Comparison of ENCODE assay signal across 8 cellular contexts in the genomic region with DNA sequence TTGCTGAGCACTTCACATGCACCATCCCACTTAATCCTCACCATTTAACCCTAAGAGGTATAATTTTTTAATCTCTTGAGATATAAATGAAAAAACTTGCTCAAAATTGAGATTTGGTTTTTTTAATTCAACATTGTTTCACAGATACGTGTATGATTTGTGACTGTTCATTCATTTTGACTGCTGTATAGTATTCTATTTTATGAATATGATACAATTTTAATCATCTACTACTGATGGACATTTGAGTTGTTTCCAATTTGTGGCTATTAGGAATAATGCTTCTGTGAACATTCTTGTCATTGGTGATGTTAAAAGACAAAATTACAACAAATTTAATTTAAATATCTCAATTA. TPM values are rescaled to one million over a fixed set of nuclear protein-coding genes. Genes with fewer than 3 reads are reported as not detected.
DNase-seq lines count a peak whose midpoint lies in the region; ATAC-seq and TF ChIP-seq lines count a peak whose summit lies in the region.

No MANE protein-coding gene starts in this region.

- no peak overlapping the region for H3K27ac ChIP-seq in CD8-positive, alpha-beta memory T cell (ENCODE audit: low read depth, low read length)
- H3K27ac ChIP-seq in neutrophil, result no peak overlapping the region

- peaks cover 5 to 19% (median 12%) of the 10 kb centered on the region in 3 donors for H3K36me3 Mint-ChIP-seq in CD8-positive, alpha-beta memory T cell
- peaks cover 14% of the 10 kb centered on the region for H3K36me3 Mint-ChIP-seq in effector memory CD8-positive, alpha-beta T cell (ENCODE audit: insufficient read depth)

- H3K27me3 ChIP-seq in CD8-positive, alpha-beta memory T cell (ENCODE audit: insufficient read depth, low read length, poor library complexity, severe bottlenecking), result no peaks in the 10 kb centered on the region
- H3K27me3 ChIP-seq in neutrophil, result peaks cover 13% of the 10 kb centered on the region

- peak overlapping the region in 1 of 8 donors; percentile 30 for H3K27ac Mint-ChIP-seq in CD8-positive, alpha-beta memory T cell
- no peak overlapping the region for H3K27ac Mint-ChIP-seq in effector memory CD8-positive, alpha-beta T cell

- CTCF ChIA-PET in CD8-positive, alpha-beta memory T cell (lab: Charles Lee), result interaction anchor here (0.6 kb wide), 1 partner anchor 66 kb away, joined by 4 read pairs; no protein-coding TSS in a partner anchor

- no peak for TF ChIP-seq CTCF in NB4 (IDR thresholded peaks at IDR 0.05; ENCODE audit: low read depth, low read length)
- no peak for TF ChIP-seq CTCF in neutrophil (IDR thresholded peaks at IDR 0.05)

- peaks cover 1 to 15% (median 3%) of the 10 kb centered on the region in 5 donors for H3K9me3 Mint-ChIP-seq in CD8-positive, alpha-beta memory T cell
- no peaks in the 10 kb centered on the region for H3K9me3 Mint-ChIP-seq in effector memory CD8-positive, alpha-beta T cell

- no peak for ATAC-seq in effector memory CD8-positive, alpha-beta T cell (replicated peaks)
- no peak for ATAC-seq in GM21390 (IDR thresholded peaks at IDR 0.05; ENCODE audit: unreplicated experiment)
- ATAC-seq in GM21737 (IDR thresholded peaks at IDR 0.05; ENCODE audit: unreplicated experiment), result no peak

- POLR2A ChIA-PET in CD8-positive, alpha-beta memory T cell (lab: Charles Lee), result no interaction called here

- no peak for DNase-seq in CD8-positive, alpha-beta memory T cell
- no peak for DNase-seq in NB4 (ENCODE audit: low read depth)
- no peak for DNase-seq in effector memory CD8-positive, alpha-beta T cell
- DNase-seq in HuH-7 (ENCODE audit: low spot score), result no peak
- DNase-seq in activated CD8-positive, alpha-beta memory T cell treated with anti-CD3 and anti-CD28 coated beads, Interleukin-2, amount 50 U/mL, for 48 hours, result no peak

- peak overlapping the region in 5 of 7 donors; percentile 58 to 100 (median 99) for H3K4me3 Mint-ChIP-seq in CD8-positive, alpha-beta memory T cell
- H3K4me3 Mint-ChIP-seq in effector memory CD8-positive, alpha-beta T cell, result peak overlapping the region; percentile 93 to 98

- peaks cover 23% of the 10 kb centered on the region for H3K4me1 ChIP-seq in CD8-positive, alpha-beta memory T cell (ENCODE audit: insufficient read depth, low read length)
- H3K4me1 ChIP-seq in neutrophil (ENCODE audit: control insufficient read depth in 1 of 2, insufficient read depth in 1 of 2, low read depth in 1 of 2, low read length in 1 of 2), result peaks cover 20 to 26% of the 10 kb centered on the region in 2 experiments

- H3K9me3 ChIP-seq in CD8-positive, alpha-beta memory T cell (ENCODE audit: low read length), result no peaks in the 10 kb centered on the region
- H3K9me3 ChIP-seq in neutrophil, result no peaks in the 10 kb centered on the region

- no peaks in the 10 kb centered on the region for H3K36me3 ChIP-seq in CD8-positive, alpha-beta memory T cell (ENCODE audit: insufficient read depth, low read length)
- no peaks in the 10 kb centered on the region for H3K36me3 ChIP-seq in neutrophil

- peaks cover 31 to 42% (median 41%) of the 10 kb centered on the region in 3 donors for H3K4me1 Mint-ChIP-seq in CD8-positive, alpha-beta memory T cell
- peaks cover 19 to 33% of the 10 kb centered on the region in 2 donors for H3K4me1 Mint-ChIP-seq in effector memory CD8-positive, alpha-beta T cell (ENCODE audit: low read depth in 2 of 2)

- H3K27me3 Mint-ChIP-seq in CD8-positive, alpha-beta memory T cell, result peaks cover 0 to 3% of the 10 kb centered on the region in 2 donors
- peaks cover 0 to 4% of the 10 kb centered on the region in 2 donors for H3K27me3 Mint-ChIP-seq in effector memory CD8-positive, alpha-beta T cell

- TF ChIP-seq POLR2A in NB4 (IDR thresholded peaks at IDR 0.05; ENCODE audit: extremely low read depth, insufficient read length), result no peak

- H3K4me3 ChIP-seq in CD8-positive, alpha-beta memory T cell (ENCODE audit: low read length), result no peak overlapping the region
- H3K4me3 ChIP-seq in NB4 (ENCODE audit: low read depth, low read length), result peak overlapping the region; percentile 83
- H3K4me3 ChIP-seq in neutrophil (ENCODE audit: low read depth in 1 of 2, low read length in 1 of 2), result peak overlapping the region; percentile 85 to 99

RNA-seq across cellular contexts. Expression of gene ZMYM6, which starts 0.6 kb away (rescaled TPM):
- 10 to 100 TPM; 14.3 to 17.6 TPM for total RNA-seq in CD8-positive, alpha-beta memory T cell
- 8.1 TPM for polyA plus RNA-seq in CD8-positive, alpha-beta memory T cell

RNA-seq across cellular contexts. Expression of gene ZMYM1, which starts 46.8 kb away (rescaled TPM):
- 1 to 10 TPM; 4.5 to 5.6 TPM for total RNA-seq in CD8-positive, alpha-beta memory T cell
- 10.7 TPM for polyA plus RNA-seq in CD8-positive, alpha-beta memory T cell

RNA-seq across cellular contexts. Expression of gene TMEM35B, which starts 47.2 kb away (rescaled TPM):
- total RNA-seq in CD8-positive, alpha-beta memory T cell, result 10 to 100 TPM; 31.3 to 32.0 TPM
- polyA plus RNA-seq in CD8-positive, alpha-beta memory T cell, result 237 TPM
